Comparison of ENCODE assay signal across 21 cellular contexts in genomic region chr3:76827647-76828273, GRCh38.
"Had no signal": no experiment of that assay in that cellular context is flagged by ENCODE, and none has a peak within 500 bp of the region (broad histone marks: within the 10 kb centered on the region; RNA-seq: fewer than 3 reads in every experiment).

No MANE protein-coding gene starts in this region.

- ATAC-seq: foreskin keratinocyte, left ventricle myocardium superior had no signal

- H3K27me3 ChIP-seq: breast epithelium, foreskin keratinocyte, tibial artery had no signal

- H3K27ac ChIP-seq: breast epithelium, foreskin keratinocyte, tibial artery had no signal

- DNase-seq: activated CD4-positive, alpha-beta memory T cell treated with anti-CD3 and anti-CD28 coated beads for 36 hours; activated CD4-positive, alpha-beta T cell treated with anti-CD3 and anti-CD28 coated beads for 4 hours; activated CD4-positive, CD25-positive, alpha-beta regulatory T cell; activated effector memory CD4-positive, alpha-beta T cell treated with Interleukin-2 at 50 U/mL for 16 hours; activated naive CD4-positive, alpha-beta T cell treated with anti-CD3 and anti-CD28 coated beads for 36 hours; activated naive CD8-positive, alpha-beta T cell treated with anti-CD3 and anti-CD28 coated beads, Interleukin-2, amount 10 ng/mL, durations not matched to agents 7 days and 5 days; activated T-cell treated with anti-CD3 and anti-CD28 coated beads, Interleukin-2, amount 50 U/mL, for 48 hours; amniotic stem cell; cerebellar nuclear complex; cortex of kidney; endodermal cell; foreskin keratinocyte; left ventricle myocardium superior; occipital lobe; retina; stimulated activated CD4-positive, alpha-beta T cell treated with anti-CD3 and anti-CD28 coated beads, Interleukin-12 subunit alpha, Interleukin-12 subunit beta, amount 100 ng/mL, for 4 hours; stimulated activated CD4-positive, alpha-beta T cell treated with anti-CD3 and anti-CD28 coated beads, Interleukin-4, amount 100 ng/mL, for 4 hours; substantia nigra; T-helper 9 cell; tibial artery had no signal

- H3K9me3 ChIP-seq: breast epithelium, tibial artery had no signal

- H3K36me3 ChIP-seq: breast epithelium, tibial artery had no signal

- H3K4me1 ChIP-seq: breast epithelium, foreskin keratinocyte, tibial artery had no signal

- H3K4me3 ChIP-seq: breast epithelium, tibial artery had no signal
